Comparison of ENCODE assay signal across 8 cellular contexts in genomic region chr9:34665381-34666250, GRCh38. TPM values are rescaled to one million over a fixed set of nuclear protein-coding genes. Genes with fewer than 3 reads are reported as not detected.
DNase-seq lines count a peak whose midpoint lies in the region; TF ChIP-seq lines count a peak whose summit lies in the region.

No MANE protein-coding gene starts in this region.

- peak overlapping the region; percentile 92 to 94 (median 94) for H3K4me3 Mint-ChIP-seq in nephron

- DNase-seq in DMS153 (lab: John Stamatoyannopoulos, UW) (peak; percentile 91), H4 (ENCODE audit: low spot score) (peak; percentile 96), M059J (ENCODE audit: low read depth) (peak; percentile 93), SHP77 treated with DMSO at 0.1 percent for 48 hours (lab: John Stamatoyannopoulos, UW) (peak; percentile 50), activated gamma-delta T cell (lab: John Stamatoyannopoulos, UW) (peak; percentile 80), fibroblast of the aortic adventitia (ENCODE audit: low read depth) (peak; percentile 95)
- peak; percentile 80 to 91 (median 88) for DNase-seq in stimulated activated naive CD4-positive, alpha-beta T cell (lab: John Stamatoyannopoulos, UW)

- H3K27ac Mint-ChIP-seq in nephron: peak overlapping the region; percentile 84 to 97 (median 93)

- peak overlapping the region; percentile 92 for H3K4me3 ChIP-seq in fibroblast of the aortic adventitia (ENCODE audit: low read depth, low read length)

- peaks cover 52% of the 10 kb centered on the region for H3K36me3 Mint-ChIP-seq in nephron (ENCODE audit: low read depth)

- no peak for TF ChIP-seq CTCF in fibroblast of the aortic adventitia (IDR thresholded peaks at IDR 0.05; ENCODE audit: insufficient read depth, low read length)
- no peak for TF ChIP-seq CTCF in nephron (IDR thresholded peaks at IDR 0.05; ENCODE audit: unreplicated experiment in 3 of 3)

- H3K9me3 Mint-ChIP-seq in nephron: no peaks in the 10 kb centered on the region

- peaks cover 30% of the 10 kb centered on the region for H3K4me1 Mint-ChIP-seq in nephron

- no peaks in the 10 kb centered on the region for H3K27me3 Mint-ChIP-seq in nephron (ENCODE audit: low read depth)

RNA-seq across cellular contexts. Expression of gene CCL27, which starts 3.2 kb away (rescaled TPM):
- total RNA-seq in H4 (2014; rRNA removed; shearing (Covaris generic)): not detected in 2 replicates
- not detected in 2 replicates for total RNA-seq in M059J (2014; rRNA removed; shearing (Covaris generic))
- total RNA-seq in fibroblast of the aortic adventitia (ENCODE audit: low replicate concordance): not detected in 2 replicates

RNA-seq across cellular contexts. Expression of gene IL11RA, which starts 13.6 kb away (rescaled TPM):
- 8.9 and 12.4 TPM in 2 replicates for total RNA-seq in H4 (2014; rRNA removed; shearing (Covaris generic))
- total RNA-seq in M059J (2014; rRNA removed; shearing (Covaris generic)): 13.8 and 16.5 TPM in 2 replicates
- total RNA-seq in fibroblast of the aortic adventitia (ENCODE audit: low replicate concordance): 23.8 and 26.7 TPM in 2 replicates

RNA-seq across cellular contexts. Expression of gene GALT, which starts 19.1 kb away (rescaled TPM):
- total RNA-seq in H4 (2014; rRNA removed; shearing (Covaris generic)): 14.9 and 25.8 TPM in 2 replicates
- 13.4 and 20.9 TPM in 2 replicates for total RNA-seq in M059J (2014; rRNA removed; shearing (Covaris generic))
- 22.8 and 26.8 TPM in 2 replicates for total RNA-seq in fibroblast of the aortic adventitia (ENCODE audit: low replicate concordance)

RNA-seq across cellular contexts. Expression of gene CCL19, which starts 25.5 kb away (rescaled TPM):
- total RNA-seq in H4 (2014; rRNA removed; shearing (Covaris generic)): not detected in 2 replicates
- not detected in 2 replicates for total RNA-seq in M059J (2014; rRNA removed; shearing (Covaris generic))
- not detected in 2 replicates for total RNA-seq in fibroblast of the aortic adventitia (ENCODE audit: low replicate concordance)

RNA-seq across cellular contexts. Expression of gene SIGMAR1, which starts 28.0 kb away (rescaled TPM):
- total RNA-seq in H4 (2014; rRNA removed; shearing (Covaris generic)): 80.2 and 127 TPM in 2 replicates
- total RNA-seq in M059J (2014; rRNA removed; shearing (Covaris generic)): 108 and 115 TPM in 2 replicates
- total RNA-seq in fibroblast of the aortic adventitia (ENCODE audit: low replicate concordance): 71.3 and 97.8 TPM in 2 replicates

Comparison
In these comparisons a context has a peak if more than half of its experiments do, and no peak if none do; other contexts are left out.
1. Peak in every context shown above with its lines: DNase-seq and H3K4me3 ChIP-seq.